1 cellular context compared by ENCODE assay signal in genomic region chr19:6801397-6802086, GRCh38.
TF ChIP-seq lines count a peak whose summit lies in the region.

No MANE protein-coding gene starts in this region.

TF ChIP-seq in endothelial cell of umbilical vein, 7 proteins besides CTCF, POLR2A, EP300 and RAD21:
- TF ChIP-seq MYC (IDR thresholded peaks at IDR 0.05; ENCODE audit: low read depth, low read length), result no peak
- no peak for TF ChIP-seq FOS (IDR thresholded peaks at IDR 0.05; ENCODE audit: borderline replicate concordance, insufficient read depth, low read length)
- TF ChIP-seq EZH2 (IDR thresholded peaks at IDR 0.05; ENCODE audit: borderline replicate concordance, low read depth, low read length, severe bottlenecking), result no peak
- no peak for TF ChIP-seq JUN (IDR thresholded peaks at IDR 0.05; ENCODE audit: borderline replicate concordance, insufficient read depth, insufficient read length, low read depth)
- TF ChIP-seq, protein P1, sequence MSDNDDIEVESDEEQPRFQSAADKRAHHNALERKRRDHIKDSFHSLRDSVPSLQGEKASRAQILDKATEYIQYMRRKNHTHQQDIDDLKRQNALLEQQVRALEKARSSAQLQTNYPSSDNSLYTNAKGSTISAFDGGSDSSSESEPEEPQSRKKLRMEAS (IDR thresholded peaks at IDR 0.05; ENCODE audit: insufficient read depth, insufficient read length), result no peak
- TF ChIP-seq POLR2AphosphoS5 (IDR thresholded peaks at IDR 0.05; ENCODE audit: insufficient read depth, low read depth, low read length), result no peak
- TF ChIP-seq GATA2 (IDR thresholded peaks at IDR 0.05; ENCODE audit: insufficient read depth, insufficient read length, low read depth, low read length), result no peak
